In genomic region chr1:74935446-74935845, GRCh38 we compare ENCODE assay signal across 23 cellular contexts.
"Had no signal": no experiment of that assay in that cellular context is flagged by ENCODE, and none has a peak within 500 bp of the region (broad histone marks: within the 10 kb centered on the region; RNA-seq: fewer than 3 reads in every experiment).

No MANE protein-coding gene starts in this region.

- H3K27ac ChIP-seq: lower lobe of right lung, ovary, psoas muscle, sigmoid colon, testis, tibial artery had no signal

- H3K4me1 ChIP-seq: lower lobe of right lung, psoas muscle, sigmoid colon, testis, tibial artery had no signal

- H3K4me3 ChIP-seq: lower lobe of right lung, ovary, psoas muscle, sigmoid colon, testis, tibial artery had no signal

- DNase-seq: cortex of kidney; effector memory CD8-positive, alpha-beta T cell; head of caudate nucleus; left ventricle myocardium superior; lower lobe of right lung; naive thymus-derived CD8-positive, alpha-beta T cell; nephron progenitor cell; occipital lobe; ovary; posterior cingulate gyrus; psoas muscle; right cardiac atrium; sigmoid colon; stimulated activated CD4-positive, alpha-beta T cell treated with anti-CD3 and anti-CD28 coated beads, Interleukin-2, amount 100 ng/mL, for 24 hours; stimulated activated CD4-positive, alpha-beta T cell treated with anti-CD3 and anti-CD28 coated beads, Interleukin-4, amount 100 ng/mL, for 24 hours; stimulated activated naive CD8-positive, alpha-beta T cell treated with anti-CD3 and anti-CD28 coated beads, Interleukin-15, Interleukin-2, amounts not matched to agents 100 U/mL and 50 U/mL, for 24 hours; substantia nigra; testis; tibial artery had no signal

- H3K9me3 ChIP-seq: lower lobe of right lung, ovary, psoas muscle, sigmoid colon, testis, tibial artery had no signal

- H3K27me3 ChIP-seq: ovary, sigmoid colon, testis, tibial artery had no signal

- H3K36me3 ChIP-seq: lower lobe of right lung, ovary, sigmoid colon, tibial artery had no signal

- H3K27me3 Mint-ChIP-seq: effector memory CD8-positive, alpha-beta T cell; naive thymus-derived CD8-positive, alpha-beta T cell; stimulated activated memory B cell treated with anti-CD40 and anti-IgM and Interleukin-4, amounts not matched to agents 10 μg/mL and 1 μg/mL and 100 μg/mL, for 72 hours; type B pancreatic cell had no signal

- H3K36me3 Mint-ChIP-seq: naive thymus-derived CD8-positive, alpha-beta T cell; stimulated activated memory B cell treated with anti-CD40 and anti-IgM and Interleukin-4, amounts not matched to agents 10 μg/mL and 1 μg/mL and 100 μg/mL, for 72 hours; type B pancreatic cell had no signal

- ATAC-seq: effector memory CD8-positive, alpha-beta T cell; left ventricle myocardium superior; lower lobe of right lung; naive thymus-derived CD8-positive, alpha-beta T cell; psoas muscle; right cardiac atrium; stimulated activated memory B cell treated with anti-CD40 and anti-IgM and Interleukin-4, amounts not matched to agents 10 μg/mL and 1 μg/mL and 100 μg/mL, for 72 hours; stimulated activated naive CD8-positive, alpha-beta T cell treated with anti-CD3 and anti-CD28 coated beads, Interleukin-15, Interleukin-2, amounts not matched to agents 100 U/mL and 50 U/mL, for 24 hours had no signal

- H3K4me3 Mint-ChIP-seq: effector memory CD8-positive, alpha-beta T cell; naive thymus-derived CD8-positive, alpha-beta T cell; nephron progenitor cell; stimulated activated memory B cell treated with anti-CD40 and anti-IgM and Interleukin-4, amounts not matched to agents 10 μg/mL and 1 μg/mL and 100 μg/mL, for 72 hours; type B pancreatic cell had no signal

- H3K4me1 Mint-ChIP-seq: naive thymus-derived CD8-positive, alpha-beta T cell; stimulated activated memory B cell treated with anti-CD40 and anti-IgM and Interleukin-4, amounts not matched to agents 10 μg/mL and 1 μg/mL and 100 μg/mL, for 72 hours had no signal

- H3K27ac Mint-ChIP-seq: effector memory CD8-positive, alpha-beta T cell; naive thymus-derived CD8-positive, alpha-beta T cell; nephron progenitor cell; stimulated activated memory B cell treated with anti-CD40 and anti-IgM and Interleukin-4, amounts not matched to agents 10 μg/mL and 1 μg/mL and 100 μg/mL, for 72 hours; type B pancreatic cell had no signal

- H3K9me3 Mint-ChIP-seq: nephron progenitor cell; stimulated activated memory B cell treated with anti-CD40 and anti-IgM and Interleukin-4, amounts not matched to agents 10 μg/mL and 1 μg/mL and 100 μg/mL, for 72 hours; type B pancreatic cell had no signal

- FAIRE-seq: frontal cortex, keratinocyte had no signal
